In the genomic region with DNA sequence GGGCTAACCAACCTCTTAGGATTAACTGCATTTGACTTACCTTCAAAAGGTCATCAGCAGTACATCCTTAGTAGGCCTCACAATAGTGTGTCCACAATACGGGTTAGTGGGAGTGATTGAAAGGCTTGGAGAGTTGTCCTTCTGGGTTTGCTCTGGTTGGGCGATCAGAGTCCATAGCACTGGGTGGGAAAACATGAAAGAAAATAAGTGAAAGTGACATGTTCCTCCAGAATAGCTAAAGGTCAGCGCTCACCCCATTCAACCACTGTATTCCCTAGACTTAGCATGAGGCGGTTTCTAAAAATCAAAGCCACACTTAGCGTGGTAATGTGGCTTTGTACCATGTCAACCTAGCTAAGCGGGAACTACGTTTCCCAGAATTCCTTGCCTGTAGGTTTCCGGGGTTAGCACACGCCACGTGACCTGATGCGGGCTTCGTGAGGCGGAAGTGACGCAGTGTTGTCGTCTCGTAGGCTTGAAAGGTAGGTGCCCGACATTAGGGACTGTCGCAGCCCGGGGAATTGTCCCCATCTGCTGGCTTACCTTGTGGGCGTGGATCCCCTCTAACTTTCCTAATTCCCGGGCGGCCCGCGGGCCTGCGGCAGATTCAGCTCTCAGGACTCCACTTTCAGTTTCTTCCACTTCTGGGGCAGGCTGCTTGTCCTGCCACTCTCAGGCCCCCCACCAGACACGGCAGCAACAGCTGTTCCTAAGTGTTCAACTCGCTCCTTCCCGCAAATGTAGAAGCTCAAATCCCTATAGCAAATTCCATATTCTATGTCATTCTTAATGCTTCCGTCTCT, we compare ENCODE assay signal across 8 cellular contexts. TPM values are rescaled to one million over a fixed set of nuclear protein-coding genes. Genes with fewer than 3 reads are reported as not detected.
DNase-seq lines count a peak whose midpoint lies in the region; ATAC-seq and TF ChIP-seq lines count a peak whose summit lies in the region.

No MANE protein-coding gene starts in this region.

- H3K9me3 ChIP-seq in left ventricle myocardium inferior (replicated peaks): peaks cover 11% of the 10 kb centered on the region

- H3K27me3 ChIP-seq in left ventricle myocardium inferior (ENCODE audit: low read depth): peaks cover 3% of the 10 kb centered on the region

- H3K4me1 ChIP-seq in left ventricle myocardium inferior (peaks cover 16% of the 10 kb centered on the region), urinary bladder (ENCODE audit: insufficient read depth) (no peaks in the 10 kb centered on the region)

- intact Hi-C loops in left ventricle myocardium inferior (cut with micrococcal nuclease): no loop called here

- H3K4me3 Mint-ChIP-seq in progenitor cell of endocrine pancreas (ENCODE audit: low read depth): peak overlapping the region; percentile 92

- H3K4me3 ChIP-seq in left ventricle myocardium inferior (peak overlapping the region; percentile 75), urinary bladder (ENCODE audit: low read depth, low read length) (peak overlapping the region; percentile 73)

- peak; percentile 98 for ATAC-seq in HG02759 (IDR thresholded peaks at IDR 0.05; ENCODE audit: unreplicated experiment)

- no peaks in the 10 kb centered on the region for H3K36me3 Mint-ChIP-seq in progenitor cell of endocrine pancreas (ENCODE audit: insufficient read depth)

- DNase-seq in NCI-H128 (lab: John Stamatoyannopoulos, UW; ENCODE audit: unreplicated experiment): peak; percentile 83
- peak; percentile 84 for DNase-seq in SW480 (ENCODE audit: low spot score)
- DNase-seq in amniotic stem cell (lab: John Stamatoyannopoulos, UW): peak; percentile 86
- DNase-seq in left ventricle myocardium inferior: peak; percentile 88
- peak; percentile 50 for DNase-seq in progenitor cell of endocrine pancreas (ENCODE audit: low spot score, unreplicated experiment)

- H3K27me3 Mint-ChIP-seq in progenitor cell of endocrine pancreas: peaks cover 52% of the 10 kb centered on the region

- WGBS in urinary bladder: 7% methylated on average over 29 of the region's 29 CpGs

- TF ChIP-seq CTCF in GM12874 (IDR thresholded peaks at IDR 0.05; ENCODE audit: insufficient read depth, low read depth, low read length) (0 out of 2 replicates have a peak, but pooled peaks have one; percentile 16), left ventricle myocardium inferior (IDR thresholded peaks at IDR 0.05; ENCODE audit: borderline replicate concordance) (peak; percentile 7), progenitor cell of endocrine pancreas (IDR thresholded peaks at IDR 0.05; ENCODE audit: unreplicated experiment) (no peak)

- H3K4me1 Mint-ChIP-seq in progenitor cell of endocrine pancreas (ENCODE audit: low read depth): peaks cover 3% of the 10 kb centered on the region

- H3K27ac Mint-ChIP-seq in progenitor cell of endocrine pancreas: peak overlapping the region; percentile 97

- H3K9me3 Mint-ChIP-seq in progenitor cell of endocrine pancreas (ENCODE audit: low read depth): no peaks in the 10 kb centered on the region

- H3K27ac ChIP-seq in left ventricle myocardium inferior (replicated peaks): peak overlapping the region; percentile 87
- H3K27ac ChIP-seq in urinary bladder (ENCODE audit: low read depth): peak overlapping the region; percentile 91

- H3K36me3 ChIP-seq in left ventricle myocardium inferior (no peaks in the 10 kb centered on the region), urinary bladder (ENCODE audit: insufficient read depth) (no peaks in the 10 kb centered on the region)

RNA-seq across cellular contexts. Expression of a gene that starts 19.8 kb away (rescaled TPM):
- total RNA-seq in left ventricle myocardium inferior: not detected
- total RNA-seq in progenitor cell of endocrine pancreas: not detected in 2 replicates
- total RNA-seq in urinary bladder: not detected
- polyA plus RNA-seq in urinary bladder: not detected

Comparison
In these comparisons a context has a peak if more than half of its experiments do, and no peak if none do; other contexts are left out.
1. Peak in every context shown above with its lines: DNase-seq, ATAC-seq, H3K4me3 ChIP-seq and H3K27ac ChIP-seq.